23 cellular contexts compared by ENCODE assay signal in genomic region chr14:61315288-61315687, GRCh38.
"Had no signal": no experiment of that assay in that cellular context is flagged by ENCODE, and none has a peak within 500 bp of the region (broad histone marks: within the 10 kb centered on the region; RNA-seq: fewer than 3 reads in every experiment).

No MANE protein-coding gene starts in this region.

- H3K4me1 ChIP-seq: gastroesophageal sphincter, sigmoid colon, testis, uterus had no signal

- H3K36me3 ChIP-seq: gastroesophageal sphincter, sigmoid colon, uterus had no signal

- H3K4me2 ChIP-seq: smooth muscle cell had no signal

- DNase-seq: activated CD4-positive, alpha-beta T cell treated with anti-CD3 and anti-CD28 coated beads, Interleukin-2, amount 10 ng/mL, durations not matched to agents 7 days and 5 days; activated CD4-positive, CD25-positive, alpha-beta regulatory T cell treated with anti-CD3 and anti-CD28 coated beads, Interleukin-2, amount 50 U/mL, for 72 hours; activated CD8-positive, alpha-beta memory T cell treated with anti-CD3 and anti-CD28 coated beads for 24 hours; activated CD8-positive, alpha-beta memory T cell treated with anti-CD3 and anti-CD28 coated beads, Interleukin-2, amount 50 U/mL, for 4 hours; activated T-cell treated with anti-CD3 and anti-CD28 coated beads, Interleukin-2, amount 50 U/mL, for 24 hours; aorta; head of caudate nucleus; hypothalamus; left ventricle myocardium superior; midbrain; natural killer cell; sigmoid colon; stimulated activated CD4-positive, alpha-beta T cell treated with anti-CD3 and anti-CD28 coated beads, Interleukin-15, amount 100 ng/mL, for 24 hours; stimulated activated CD8-positive, alpha-beta memory T cell treated with anti-CD3 and anti-CD28 coated beads, Interleukin-4, amount 100 ng/mL, for 48 hours; stimulated activated naive CD4-positive, alpha-beta T cell; testis; trophoblast cell; uterus had no signal

- H3K4me3 ChIP-seq: gastroesophageal sphincter, sigmoid colon, smooth muscle cell, testis, uterus had no signal

- H3K27me3 ChIP-seq: testis, uterus had no signal

- H3K9me3 ChIP-seq: gastroesophageal sphincter, testis, uterus had no signal

- H3K27ac ChIP-seq: epithelial cell of prostate, gastroesophageal sphincter, sigmoid colon, testis, uterus had no signal

- ATAC-seq: activated naive CD4-positive, alpha-beta T cell treated with anti-CD3 and anti-CD28 coated beads, Interleukin-2, amount 50 U/mL, for 72 hours; activated T-helper 17 cell treated with anti-CD3 and anti-CD28 coated beads, Interleukin-2, amount 50 U/mL, for 72 hours; gastroesophageal sphincter; left ventricle myocardium superior; natural killer cell had no signal
